1 cellular context compared by ENCODE assay signal in the genomic region with DNA sequence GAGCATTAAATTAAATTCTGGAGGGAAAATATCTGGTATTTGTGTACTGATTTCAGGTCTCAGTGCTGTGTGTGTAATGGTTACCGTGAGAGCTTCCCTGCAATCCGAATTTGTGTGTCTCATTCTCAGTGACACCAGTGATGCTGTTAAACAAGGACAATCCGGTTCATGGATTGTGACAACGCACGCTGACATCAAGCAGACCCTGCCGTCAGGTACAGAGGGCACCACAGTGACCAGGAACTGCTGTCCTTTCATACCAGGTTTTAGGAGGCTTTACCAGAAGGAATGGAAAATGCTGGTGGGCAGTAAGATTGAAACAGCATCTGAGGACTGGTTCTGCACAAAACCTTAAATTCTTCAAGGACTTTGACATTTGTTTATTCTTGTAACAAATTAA.
TF ChIP-seq lines count a peak whose summit lies in the region.

No MANE protein-coding gene starts in this region.

TF ChIP-seq in IMR-90, 13 proteins besides CTCF, POLR2A, EP300 and RAD21 (continued from another document):
- TF ChIP-seq, protein P1, sequence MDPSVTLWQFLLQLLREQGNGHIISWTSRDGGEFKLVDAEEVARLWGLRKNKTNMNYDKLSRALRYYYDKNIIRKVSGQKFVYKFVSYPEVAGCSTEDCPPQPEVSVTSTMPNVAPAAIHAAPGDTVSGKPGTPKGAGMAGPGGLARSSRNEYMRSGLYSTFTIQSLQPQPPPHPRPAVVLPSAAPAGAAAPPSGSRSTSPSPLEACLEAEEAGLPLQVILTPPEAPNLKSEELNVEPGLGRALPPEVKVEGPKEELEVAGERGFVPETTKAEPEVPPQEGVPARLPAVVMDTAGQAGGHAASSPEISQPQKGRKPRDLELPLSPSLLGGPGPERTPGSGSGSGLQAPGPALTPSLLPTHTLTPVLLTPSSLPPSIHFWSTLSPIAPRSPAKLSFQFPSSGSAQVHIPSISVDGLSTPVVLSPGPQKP (IDR thresholded peaks at IDR 0.05; ENCODE audit: borderline replicate concordance, low read depth, low read length), result no peak
- TF ChIP-seq NFE2L2 (IDR thresholded peaks at IDR 0.05; ENCODE audit: low read depth, low read length) (no peak), RFX5 (IDR thresholded peaks at IDR 0.05; ENCODE audit: low read depth, low read length) (no peak), SMC3 (IDR thresholded peaks at IDR 0.05; ENCODE audit: low read depth, low read length) (no peak), CHD1 (IDR thresholded peaks at IDR 0.05; ENCODE audit: low read depth, low read length) (no peak), BHLHE40 (IDR thresholded peaks at IDR 0.05; ENCODE audit: low read depth, low read length) (no peak), FOS (IDR thresholded peaks at IDR 0.05; ENCODE audit: low read depth, low read length) (no peak)
